Comparison of ENCODE assay signal across 3 cellular contexts in genomic region chr6:5041955-5042354, GRCh38.
TF ChIP-seq lines count a peak whose summit lies in the region.

No MANE protein-coding gene starts in this region.

TF ChIP-seq in IMR-90, 13 proteins besides CTCF, POLR2A, EP300 and RAD21:
- TF ChIP-seq, protein P1, sequence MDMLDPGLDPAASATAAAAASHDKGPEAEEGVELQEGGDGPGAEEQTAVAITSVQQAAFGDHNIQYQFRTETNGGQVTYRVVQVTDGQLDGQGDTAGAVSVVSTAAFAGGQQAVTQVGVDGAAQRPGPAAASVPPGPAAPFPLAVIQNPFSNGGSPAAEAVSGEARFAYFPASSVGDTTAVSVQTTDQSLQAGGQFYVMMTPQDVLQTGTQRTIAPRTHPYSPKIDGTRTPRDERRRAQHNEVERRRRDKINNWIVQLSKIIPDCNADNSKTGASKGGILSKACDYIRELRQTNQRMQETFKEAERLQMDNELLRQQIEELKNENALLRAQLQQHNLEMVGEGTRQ (IDR thresholded peaks at IDR 0.05; ENCODE audit: low read depth, low read length), result no peak
- peak; percentile 61 for TF ChIP-seq CEBPB (IDR thresholded peaks at IDR 0.05; ENCODE audit: low read depth, low read length)

TF ChIP-seq in K562, 482 proteins besides CTCF, POLR2A, EP300 and RAD21:
- TF ChIP-seq CEBPG (CRISPR knock-in tag; IDR thresholded peaks at IDR 0.05), result no peak
- TF ChIP-seq CEBPG (tag; conservative IDR thresholded peaks at IDR 0.05 in 1 of 2, IDR thresholded peaks at IDR 0.05 in 1 of 2), result peak; percentile 55 to 92; a peak in 2 of 4 replicates
- peak; percentile 86 for TF ChIP-seq CEBPB (tag; IDR thresholded peaks at IDR 0.05)
- no peak for TF ChIP-seq DPF2 (IDR thresholded peaks at IDR 0.05)

TF ChIP-seq in H1, 55 proteins besides CTCF, POLR2A, EP300 and RAD21:
- TF ChIP-seq CEBPB (IDR thresholded peaks at IDR 0.05; ENCODE audit: low read depth, low read length) (peak; percentile 73; the same call in 1 of the 2 replicates), JUN (IDR thresholded peaks at IDR 0.05; ENCODE audit: low read depth, low read length) (no peak)
TF ChIP-seq in H1: peak in this region for 1.
